In genomic region chr20:16974855-16975162, GRCh38 we compare ENCODE assay signal across 23 cellular contexts.
DNase-seq lines count a peak whose midpoint lies in the region; ATAC-seq, FAIRE-seq and TF ChIP-seq lines count a peak whose summit lies in the region.
"Had no signal": no experiment of that assay in that cellular context is flagged by ENCODE, and none has a peak within 500 bp of the region (broad histone marks: within the 10 kb centered on the region; RNA-seq: fewer than 3 reads in every experiment).

No MANE protein-coding gene starts in this region.

- no peak overlapping the region for H3K18ac ChIP-seq in H9 (ENCODE audit: insufficient read length, low read depth, low read length)

- H3K14ac ChIP-seq in H9 (ENCODE audit: insufficient read depth, low read length): peak overlapping the region; percentile 78; the same call in 1 of the 2 replicates

- no peak for TF ChIP-seq CTCF in GM23338 (conservative IDR thresholded peaks at IDR 0.05; ENCODE audit: low read depth in 2 of 2)
- no peak for TF ChIP-seq CTCF in H9 (conservative IDR thresholded peaks at IDR 0.05)
- no peak for TF ChIP-seq CTCF in kidney (IDR thresholded peaks at IDR 0.05; ENCODE audit: borderline replicate concordance, extremely low read depth, insufficient read depth)

- H3K9me2 ChIP-seq in GM23338 (ENCODE audit: insufficient read depth): 0 out of 2 replicates have a peak, but pooled peaks cover 6% of the 10 kb centered on the region

- CTCF ChIA-PET in activated CD8-positive, alpha-beta T cell treated with anti-CD3 and anti-CD28 coated beads, Interleukin-2, amount 10 ng/mL, durations not matched to agents 7 days and 5 days (lab: Charles Lee): no interaction called here

- H3K9me3 Mint-ChIP-seq in GM23338: peaks cover 7% of the 10 kb centered on the region; the same call in 1 of the 3 replicates
- peaks cover 6 to 8% of the 10 kb centered on the region in 2 experiments; a peak in 3 of 5 replicates for H3K9me3 Mint-ChIP-seq in H9
- peaks cover 4% of the 10 kb centered on the region for H3K9me3 Mint-ChIP-seq in activated CD8-positive, alpha-beta T cell treated with anti-CD3 and anti-CD28 coated beads, Interleukin-2, amount 10 ng/mL, durations not matched to agents 7 days and 5 days (ENCODE audit: insufficient read depth)

- H3K27me3 Mint-ChIP-seq in GM23338 (ENCODE audit: insufficient read depth, low read depth, poor library complexity): peaks cover 5% of the 10 kb centered on the region
- H3K27me3 Mint-ChIP-seq in H9 (ENCODE audit: low read depth): no peaks in the 10 kb centered on the region; the same call in 1 of the 2 replicates
- H3K27me3 Mint-ChIP-seq in activated CD8-positive, alpha-beta T cell treated with anti-CD3 and anti-CD28 coated beads, Interleukin-2, amount 10 ng/mL, durations not matched to agents 7 days and 5 days (ENCODE audit: low read depth): no peaks in the 10 kb centered on the region
- H3K27me3 Mint-ChIP-seq: CD4-positive, alpha-beta T cell; CD8-positive, alpha-beta memory T cell had no signal

- H3K36me3 Mint-ChIP-seq in GM23338 (ENCODE audit: low read depth) (no peaks in the 10 kb centered on the region), H9 (ENCODE audit: insufficient read depth in 1 of 3, low read depth in 3 of 3) (peaks cover 0 to 10% (median 2%) of the 10 kb centered on the region in 3 experiments; a peak in 2 of 7 replicates)
- H3K36me3 Mint-ChIP-seq in activated CD8-positive, alpha-beta T cell treated with anti-CD3 and anti-CD28 coated beads, Interleukin-2, amount 10 ng/mL, durations not matched to agents 7 days and 5 days (ENCODE audit: low read depth): no peaks in the 10 kb centered on the region
- H3K36me3 Mint-ChIP-seq: CD14-positive monocyte; CD8-positive, alpha-beta memory T cell had no signal

- no peak overlapping the region for H3K27ac Mint-ChIP-seq in GM23338
- H3K27ac Mint-ChIP-seq in H9: no peak overlapping the region
- H3K27ac Mint-ChIP-seq in activated CD8-positive, alpha-beta T cell treated with anti-CD3 and anti-CD28 coated beads, Interleukin-2, amount 10 ng/mL, durations not matched to agents 7 days and 5 days: no peak overlapping the region
- H3K27ac Mint-ChIP-seq: CD14-positive monocyte; CD4-positive, alpha-beta T cell; CD8-positive, alpha-beta memory T cell had no signal

- no peak for FAIRE-seq in kidney (lab: Jason Lieb, UNC)
- FAIRE-seq: A549, D721Med, GM12891, GM18507 had no signal

- no peak overlapping the region for H4K5ac ChIP-seq in H9 (ENCODE audit: insufficient read length, low read depth, low read length)

- H4K20me1 ChIP-seq in GM23338 (replicated peaks; ENCODE audit: insufficient read depth) (no peaks in the 10 kb centered on the region), H9 (ENCODE audit: control insufficient read depth, insufficient read depth, insufficient read length) (no peaks in the 10 kb centered on the region)
- H4K20me1 ChIP-seq: BLaER1 treated with 17β-estradiol and CSF1 and Interleukin-3, amounts not matched to agents 10 nM and 100 nM had no signal

- no peak overlapping the region for H2AK5ac ChIP-seq in H9 (ENCODE audit: insufficient read length, low read length)

- no peak overlapping the region for H2BK15ac ChIP-seq in H9 (ENCODE audit: low read depth, low read length)

- no peaks in the 10 kb centered on the region; the same call in 1 of the 2 replicates for H3K36me3 ChIP-seq in GM23338 (ENCODE audit: insufficient read depth)
- H3K36me3 ChIP-seq in kidney (ENCODE audit: control insufficient read depth in 1 of 2, insufficient read depth in 2 of 2, low read length in 2 of 2): no peaks in the 10 kb centered on the region
- H3K36me3 ChIP-seq: BE2C; BLaER1 treated with 17β-estradiol and CSF1 and Interleukin-3, amounts not matched to agents 10 nM and 100 nM had no signal

- DNase-seq in GM23338 (ENCODE audit: low spot score) (no peak), H9 (no peak), kidney (peak; percentile 51), T-helper 2 cell (no peak)
- DNase-seq in activated CD8-positive, alpha-beta T cell treated with anti-CD3 and anti-CD28 coated beads, Interleukin-2, amount 10 ng/mL, durations not matched to agents 7 days and 5 days: no peak
- DNase-seq: 8988T; ACHN; AML-193; BE2C; CD4-positive, alpha-beta T cell; CD8-positive, alpha-beta memory T cell; DMS 273 treated with DMSO at 0.1 percent for 48 hours; DMS79 treated with DMSO at 0.1 percent for 48 hours; GF-D8; GM23248; HCEC 1CT had no signal

- H3K4me1 Mint-ChIP-seq in GM23338 (no peaks in the 10 kb centered on the region), H9 (no peaks in the 10 kb centered on the region; a peak in 1 of 4 replicates)
- no peaks in the 10 kb centered on the region for H3K4me1 Mint-ChIP-seq in activated CD8-positive, alpha-beta T cell treated with anti-CD3 and anti-CD28 coated beads, Interleukin-2, amount 10 ng/mL, durations not matched to agents 7 days and 5 days (ENCODE audit: low read depth)
- H3K4me1 Mint-ChIP-seq: CD14-positive monocyte; CD8-positive, alpha-beta memory T cell had no signal

- H4K91ac ChIP-seq in H9 (ENCODE audit: insufficient read length, low read depth, low read length): no peak overlapping the region

- H2BK120ac ChIP-seq in H9 (ENCODE audit: low read depth, low read length, poor library complexity, severe bottlenecking): no peak overlapping the region

- H3K79me1 ChIP-seq in H9 (ENCODE audit: insufficient read depth, low read depth, low read length, poor library complexity, severe bottlenecking): no peaks in the 10 kb centered on the region

- H3K4me3 Mint-ChIP-seq in GM23338: no peak overlapping the region
- H3K4me3 Mint-ChIP-seq in H9: no peak overlapping the region
- H3K4me3 Mint-ChIP-seq in activated CD8-positive, alpha-beta T cell treated with anti-CD3 and anti-CD28 coated beads, Interleukin-2, amount 10 ng/mL, durations not matched to agents 7 days and 5 days: no peak overlapping the region
- H3K4me3 Mint-ChIP-seq: CD14-positive monocyte; CD4-positive, alpha-beta T cell; CD8-positive, alpha-beta memory T cell had no signal

- no peaks in the 10 kb centered on the region for H3K23me2 ChIP-seq in H9 (ENCODE audit: insufficient read length, low read depth, low read length, poor library complexity, severe bottlenecking)

- H3K27ac ChIP-seq in GM23338 (ENCODE audit: low read depth): no peak overlapping the region
- H3K27ac ChIP-seq in H9 (ENCODE audit: insufficient read length, low read depth, low read length): no peak overlapping the region
- H3K27ac ChIP-seq in kidney (ENCODE audit: low read depth in 2 of 2, low read length in 2 of 2): no peak overlapping the region
- H3K27ac ChIP-seq: A549; BLaER1 treated with 17β-estradiol and CSF1 and Interleukin-3, amounts not matched to agents 10 nM and 100 nM; GM23248 had no signal

- H3K27me3 ChIP-seq in GM23338 (ENCODE audit: insufficient read depth): no peaks in the 10 kb centered on the region
- H3K27me3 ChIP-seq in H9 (ENCODE audit: insufficient read depth, low read length): no peaks in the 10 kb centered on the region
- H3K27me3 ChIP-seq: BE2C; BLaER1 treated with 17β-estradiol and CSF1 and Interleukin-3, amounts not matched to agents 10 nM and 100 nM had no signal

- no peak overlapping the region for H3K56ac ChIP-seq in H9 (ENCODE audit: insufficient read length, low read depth, low read length)

- H4K8ac ChIP-seq in H9 (replicated peaks; ENCODE audit: insufficient read length, low read depth, low read length): no peak overlapping the region

- H3K23ac ChIP-seq in H9 (ENCODE audit: insufficient read length, low read depth, low read length): no peak overlapping the region

- no peak overlapping the region for H2BK20ac ChIP-seq in H9 (ENCODE audit: low read depth, low read length, poor library complexity, severe bottlenecking)

- no peak overlapping the region for H2BK5ac ChIP-seq in H9 (ENCODE audit: insufficient read length, low read length)

- no peaks in the 10 kb centered on the region for H3F3A ChIP-seq in GM23338 (replicated peaks; ENCODE audit: low read depth)

- no peak overlapping the region for H3K9ac ChIP-seq in H9 (ENCODE audit: extremely low read depth, insufficient read length, low read length)
- no peak overlapping the region for H3K9ac ChIP-seq in kidney (ENCODE audit: low read length in 2 of 2)
- H3K9ac ChIP-seq: BLaER1 treated with 17β-estradiol and CSF1 and Interleukin-3, amounts not matched to agents 10 nM and 100 nM; GM23248 had no signal

- no CpG with 5 or more reads among the region's 14 CpGs for WGBS in H9 (ENCODE audit: extremely low coverage, insufficient read length, low lambda C conversion rate)

- H3K79me2 ChIP-seq in GM23338 (replicated peaks; ENCODE audit: insufficient read depth) (no peaks in the 10 kb centered on the region), H9 (ENCODE audit: insufficient read depth, low read length) (no peaks in the 10 kb centered on the region)

- no peak overlapping the region for H3T11ph ChIP-seq in H9 (ENCODE audit: low read length)

- no peak overlapping the region for H3K4ac ChIP-seq in H9 (ENCODE audit: low read depth, low read length)

- H3K4me3 ChIP-seq in GM23338: no peak overlapping the region
- H3K4me3 ChIP-seq in kidney (ENCODE audit: low read length in 2 of 2): no peak overlapping the region
- H3K4me3 ChIP-seq: A549; BLaER1 treated with 17β-estradiol and CSF1 and Interleukin-3, amounts not matched to agents 10 nM and 100 nM; GM23248 had no signal

- H3K9me3 ChIP-seq in H9 (ENCODE audit: control insufficient read depth, low read depth, low read length) (no peaks in the 10 kb centered on the region), kidney (ENCODE audit: control insufficient read depth in 1 of 2, low read length in 2 of 2) (peaks cover 0 to 5% of the 10 kb centered on the region in 2 donors)
- H3K9me3 ChIP-seq: A549, BE2C had no signal

- H3K4me2 ChIP-seq in GM23338 (no peak overlapping the region), H9 (ENCODE audit: insufficient read depth, insufficient read length, low read length) (no peak overlapping the region)
- H3K4me2 ChIP-seq: A549; BLaER1 treated with 17β-estradiol and CSF1 and Interleukin-3, amounts not matched to agents 10 nM and 100 nM had no signal

- peak overlapping the region; percentile 38; the same call in 1 of the 2 replicates for H2AFZ ChIP-seq in GM23338
- H2AFZ ChIP-seq in H9 (ENCODE audit: low read length): no peak overlapping the region
- H2AFZ ChIP-seq: GM23248 had no signal

- ATAC-seq in GM23338 (no peak), GM21737 (IDR thresholded peaks at IDR 0.05; ENCODE audit: unreplicated experiment) (no peak)
- no peak for ATAC-seq in activated CD8-positive, alpha-beta T cell treated with anti-CD3 and anti-CD28 coated beads, Interleukin-2, amount 10 ng/mL, durations not matched to agents 7 days and 5 days
- ATAC-seq: A549 had no signal

- POLR2A ChIA-PET in activated CD8-positive, alpha-beta T cell treated with anti-CD3 and anti-CD28 coated beads, Interleukin-2, amount 10 ng/mL, durations not matched to agents 7 days and 5 days (lab: Charles Lee): no interaction called here

- no peaks in the 10 kb centered on the region for H3K4me1 ChIP-seq in GM23338 (ENCODE audit: insufficient read depth)
- H3K4me1 ChIP-seq in H9 (ENCODE audit: insufficient read depth, low read length): no peaks in the 10 kb centered on the region
- no peaks in the 10 kb centered on the region for H3K4me1 ChIP-seq in kidney (ENCODE audit: control insufficient read depth in 1 of 2, insufficient read depth in 1 of 2, low read depth in 1 of 2, low read length in 2 of 2)
- H3K4me1 ChIP-seq: A549; BE2C; BLaER1 treated with 17β-estradiol and CSF1 and Interleukin-3, amounts not matched to agents 10 nM and 100 nM had no signal

- intact Hi-C loops in kidney (cut with DNase I): no loop called here

- H2BK12ac ChIP-seq in H9 (ENCODE audit: insufficient read length, low read depth, low read length): no peak overlapping the region
